In genomic region chr12:18861287-18861858, GRCh38 we compare ENCODE assay signal across 8 cellular contexts.
DNase-seq lines count a peak whose midpoint lies in the region; ATAC-seq and TF ChIP-seq lines count a peak whose summit lies in the region.

No MANE protein-coding gene starts in this region.

- H3K27ac ChIP-seq in Panc1 (ENCODE audit: low read length): no peak overlapping the region

- no peak overlapping the region for H3K4me3 ChIP-seq in Panc1 (ENCODE audit: low read depth in 2 of 2, low read length in 2 of 2)
- no peak overlapping the region for H3K4me3 ChIP-seq in fibroblast of villous mesenchyme (ENCODE audit: low read depth, low read length)

- intact Hi-C loops in Panc1 (cut with micrococcal nuclease; ENCODE audit: unreplicated experiment): loop anchor here (5.0 kb wide), 1 partner anchor 326 kb away; no protein-coding TSS in a partner anchor

- H3K27me3 Mint-ChIP-seq in T-helper 17 cell: peaks cover 18% of the 10 kb centered on the region

- H3K4me1 Mint-ChIP-seq in T-helper 17 cell: no peaks in the 10 kb centered on the region

- TF ChIP-seq CTCF in GM12874 (IDR thresholded peaks at IDR 0.05; ENCODE audit: insufficient read depth, low read depth, low read length) (0 out of 2 replicates have a peak, but pooled peaks have one; percentile 8), Panc1 (IDR thresholded peaks at IDR 0.05) (peak; percentile 18; the same call in 1 of the 2 replicates), fibroblast of villous mesenchyme (IDR thresholded peaks at IDR 0.05; ENCODE audit: insufficient read depth, low read depth, low read length) (peak; percentile 56)

- no TSS peak for BruUV-seq in Panc1 (replicated peaks; lab: Mats Ljungman, UMichigan)

- DNase-seq in A172 (ENCODE audit: low spot score): peak; percentile 23
- no peak for DNase-seq in Panc1 (ENCODE audit: low read depth, low spot score)
- DNase-seq in fibroblast of villous mesenchyme (ENCODE audit: low read depth): peak; percentile 54
- DNase-seq in T-helper 17 cell: no peak
- no peak for DNase-seq in T-helper 2 cell
- DNase-seq in nucleus accumbens (lab: John Stamatoyannopoulos, UW): no peak

- no peaks in the 10 kb centered on the region for H3K4me1 ChIP-seq in Panc1 (ENCODE audit: control insufficient read depth, insufficient read depth, low read length)

- H3K27ac Mint-ChIP-seq in T-helper 17 cell: no peak overlapping the region

- H3K4me3 Mint-ChIP-seq in T-helper 17 cell: no peak overlapping the region

- H3K9me3 ChIP-seq in Panc1 (ENCODE audit: control insufficient read depth, insufficient read depth, low read depth, low read length) (no peaks in the 10 kb centered on the region), T-helper 17 cell (ENCODE audit: control insufficient read depth, low read length, poor library complexity, severe bottlenecking) (no peaks in the 10 kb centered on the region)

- ATAC-seq in Panc1 (no peak), T-helper 17 cell (no peak), HG02938 (IDR thresholded peaks at IDR 0.05; ENCODE audit: unreplicated experiment) (no peak)

- POLR2A ChIA-PET in Panc1 (lab: Charles Lee): no interaction called here

- H3K36me3 ChIP-seq in Panc1 (ENCODE audit: control insufficient read depth, insufficient read depth, low read length): no peaks in the 10 kb centered on the region

- in situ Hi-C loops in Panc1 (cut with HindIII; ENCODE audit: low pct_unique_long_range_greater_than_20kb, low sequenced_read_pairs): no loop called here

- no peaks in the 10 kb centered on the region for H3K27me3 ChIP-seq in Panc1 (ENCODE audit: control insufficient read depth, insufficient read depth, low read length)

- no peaks in the 10 kb centered on the region for H3K36me3 Mint-ChIP-seq in T-helper 17 cell (ENCODE audit: low read depth)

- CTCF ChIA-PET in Panc1 (lab: Charles Lee): no interaction called here

Comparison
In these comparisons a context has a peak if more than half of its experiments do, and no peak if none do; other contexts are left out.
1. DNase-seq: peak in A172 (single experiment) and fibroblast of villous mesenchyme (single experiment); none in Panc1 (single experiment), T-helper 17 cell (0 of 3), T-helper 2 cell (0 of 5) and nucleus accumbens (0 of 56).
2. Peak in every context shown above with its lines, with median percentiles within 50 percentile points of each other: CTCF ChIP-seq.